ENCODE assay signal across 8 cellular contexts in the genomic region with DNA sequence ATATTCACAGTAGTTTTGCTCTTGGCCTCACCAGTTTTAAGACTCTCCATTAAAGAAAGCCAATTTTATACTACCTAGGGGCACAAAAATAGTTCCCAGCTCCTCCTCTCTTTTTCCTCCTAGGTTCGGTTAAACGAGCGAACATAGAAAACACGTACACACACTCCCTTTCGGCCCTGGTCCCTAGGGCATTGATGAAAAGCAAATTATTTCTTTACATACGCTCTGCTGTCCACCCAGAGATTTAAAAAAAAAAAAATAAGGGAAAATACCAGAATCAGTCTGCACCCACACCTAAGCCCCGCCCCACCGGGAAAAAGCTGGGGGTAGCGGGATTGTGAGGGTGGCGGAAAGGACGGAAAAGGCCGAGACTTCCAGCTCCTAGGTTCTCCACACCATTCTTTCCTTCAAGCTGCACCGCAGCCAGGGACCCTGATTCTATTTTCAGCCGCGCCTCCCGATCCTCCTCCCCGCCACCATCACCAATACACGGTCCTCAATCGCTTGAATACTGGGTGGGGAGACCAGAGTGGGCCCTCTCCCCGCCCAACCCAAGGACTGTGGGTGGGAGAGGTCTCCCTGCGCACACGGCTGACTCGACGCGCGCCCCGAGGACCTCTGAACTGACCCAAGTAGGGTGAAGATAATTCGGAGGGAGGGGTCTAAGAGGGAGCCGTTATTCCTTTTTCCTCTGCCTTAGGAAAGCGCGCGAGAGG. TPM values are rescaled to one million over a fixed set of nuclear protein-coding genes. Genes with fewer than 3 reads are reported as not detected.
A peak's percentile ranks its signal among the peaks of the same experiment; 100 is the strongest.
DNase-seq lines count a peak whose midpoint lies in the region; ATAC-seq and TF ChIP-seq lines count a peak whose summit lies in the region.

No MANE protein-coding gene starts in this region.

- no peak for DNase-seq in CD14-positive monocyte (ENCODE audit: low spot score)
- DNase-seq in HT-29 (ENCODE audit: low spot score) = peak; percentile 23
- DNase-seq in mesothelial cell of epicardium (ENCODE audit: low spot score in 2 of 2, unreplicated experiment in 2 of 2) = peak; percentile 22 to 57
- peak in 1 of 2 donors; percentile 31 for DNase-seq in upper lobe of left lung
- no peak for DNase-seq in NCI-H187 treated with DMSO at 0.1 percent for 48 hours (lab: John Stamatoyannopoulos, UW)

- peak overlapping the region; percentile 100 for H3K4me3 Mint-ChIP-seq in CD14-positive monocyte
- H3K4me3 Mint-ChIP-seq in mesothelial cell of epicardium = peak overlapping the region; percentile 100

- H3K9me3 ChIP-seq in SU-DHL-6 (ENCODE audit: insufficient read depth, low read length) (no peaks in the 10 kb centered on the region), ectodermal cell (ENCODE audit: control insufficient read depth, low read length) (no peaks in the 10 kb centered on the region), upper lobe of left lung (no peaks in the 10 kb centered on the region)

- TF ChIP-seq CTCF in CD14-positive monocyte (IDR thresholded peaks at IDR 0.05) (no peak), SU-DHL-6 (IDR thresholded peaks at IDR 0.05; ENCODE audit: insufficient read depth, low read length, poor library complexity, severe bottlenecking) (no peak), mesothelial cell of epicardium (IDR thresholded peaks at IDR 0.05; ENCODE audit: unreplicated experiment) (no peak), upper lobe of left lung (IDR thresholded peaks at IDR 0.05) (no peak)

- ATAC-seq in GM19035 (IDR thresholded peaks at IDR 0.05; ENCODE audit: unreplicated experiment) (peak; percentile 10), upper lobe of left lung (ENCODE audit: low FRiP score in 2 of 2) (peak in 1 of 2 donors; percentile 30)

- peak overlapping the region; percentile 86 for H3K9ac ChIP-seq in SU-DHL-6 (ENCODE audit: low read length)

- peak overlapping the region; percentile 62 for H3K27ac ChIP-seq in SU-DHL-6 (ENCODE audit: low read depth, low read length)
- H3K27ac ChIP-seq in ectodermal cell (ENCODE audit: insufficient read depth, low read depth, low read length, poor library complexity, severe bottlenecking) = peak overlapping the region; percentile 83
- H3K27ac ChIP-seq in upper lobe of left lung = peak overlapping the region; percentile 86 to 98 (median 96)

- H3K27me3 ChIP-seq in SU-DHL-6 (ENCODE audit: low read length) (no peaks in the 10 kb centered on the region), ectodermal cell (ENCODE audit: control insufficient read depth, insufficient read depth, low read length, poor library complexity, severe bottlenecking) (no peaks in the 10 kb centered on the region), upper lobe of left lung (no peaks in the 10 kb centered on the region)

- H3K4me1 ChIP-seq in ectodermal cell (ENCODE audit: control insufficient read depth, insufficient read depth, low read length) = no peaks in the 10 kb centered on the region
- H3K4me1 ChIP-seq in upper lobe of left lung = peaks cover 0 to 28% (median 20%) of the 10 kb centered on the region in 4 donors

- peaks cover 58% of the 10 kb centered on the region for H3K79me2 ChIP-seq in SU-DHL-6 (ENCODE audit: insufficient read depth, low read length)

- 0 to 1% methylated on average over 30 to 32 of the region's 32 CpGs for WGBS in ectodermal cell, 2 experiments
- 2% methylated on average over 29 to 32 of the region's 32 CpGs for WGBS in upper lobe of left lung, 2 donors

- H3K9me3 Mint-ChIP-seq in CD14-positive monocyte (no peaks in the 10 kb centered on the region), mesothelial cell of epicardium (no peaks in the 10 kb centered on the region)

- H3K9me2 ChIP-seq in SU-DHL-6 (replicated peaks; ENCODE audit: insufficient read depth, low read length) = no peaks in the 10 kb centered on the region

- peak overlapping the region; percentile 86 for H3K4me2 ChIP-seq in SU-DHL-6 (ENCODE audit: low read depth, low read length, poor library complexity, severe bottlenecking)

- no peaks in the 10 kb centered on the region for H3K27me3 Mint-ChIP-seq in CD14-positive monocyte (ENCODE audit: low read depth in 3 of 3)
- H3K27me3 Mint-ChIP-seq in mesothelial cell of epicardium (ENCODE audit: low read depth) = no peaks in the 10 kb centered on the region

- H4K20me1 ChIP-seq in SU-DHL-6 (ENCODE audit: low read depth, low read length) = peaks cover 10% of the 10 kb centered on the region

- H3K36me3 Mint-ChIP-seq in CD14-positive monocyte = peaks cover under 1 to 8% of the 10 kb centered on the region in 2 donors
- H3K36me3 Mint-ChIP-seq in mesothelial cell of epicardium = no peaks in the 10 kb centered on the region

- peak overlapping the region; percentile 82 for H2AFZ ChIP-seq in SU-DHL-6 (ENCODE audit: low read depth, low read length, severe bottlenecking)

- TF ChIP-seq POLR2A in upper lobe of left lung (IDR thresholded peaks at IDR 0.05) = no peak

- H3K36me3 ChIP-seq in SU-DHL-6 (ENCODE audit: low read length) (no peaks in the 10 kb centered on the region), ectodermal cell (ENCODE audit: control insufficient read depth, insufficient read depth, low read length) (no peaks in the 10 kb centered on the region), upper lobe of left lung (no peaks in the 10 kb centered on the region)

- intact Hi-C loops in CD14-positive monocyte (cut with micrococcal nuclease) = no loop called here

- H3K4me3 ChIP-seq in SU-DHL-6 (ENCODE audit: insufficient read depth, low read length, poor library complexity, severe bottlenecking) (peak overlapping the region; percentile 94), ectodermal cell (ENCODE audit: insufficient read depth, low read depth, low read length) (peak overlapping the region; percentile 80), upper lobe of left lung (peak overlapping the region; percentile 66 to 93 (median 76))

- H3K4me1 Mint-ChIP-seq in CD14-positive monocyte (peaks cover 21% of the 10 kb centered on the region), mesothelial cell of epicardium (peaks cover 29% of the 10 kb centered on the region)

- peaks cover 19% of the 10 kb centered on the region for H3F3A ChIP-seq in SU-DHL-6 (ENCODE audit: insufficient read depth)

- no peak for TF ChIP-seq EP300 in upper lobe of left lung (IDR thresholded peaks at IDR 0.05)

- peak overlapping the region; percentile 98 to 100 (median 99) for H3K27ac Mint-ChIP-seq in CD14-positive monocyte
- H3K27ac Mint-ChIP-seq in mesothelial cell of epicardium = peak overlapping the region; percentile 100

RNA-seq across cellular contexts. Expression of a gene that starts 0.8 kb away (rescaled TPM):
- 10 to 100 TPM; 17.4 to 22.1 TPM for polyA plus RNA-seq in CD14-positive monocyte
- total RNA-seq in HT-29 (2014; rRNA removed; shearing (Covaris generic)) = 14.6 and 16.4 TPM in 2 replicates
- 59.3 TPM for polyA plus RNA-seq in ectodermal cell (2013, experiment 1 of 4)
- polyA plus RNA-seq in ectodermal cell (2013, experiment 2 of 4) = 54.7 TPM
- 52.6 TPM for polyA plus RNA-seq in ectodermal cell (2013, experiment 3 of 4)
- 56.7 TPM for polyA plus RNA-seq in ectodermal cell (2013, experiment 4 of 4)
- total RNA-seq in mesothelial cell of epicardium (60.6 to 70.3 TPM (median 62.7 TPM) in 3 replicates), upper lobe of left lung (10 to 100 TPM; 16.6 to 63.4 (median 35.6) TPM)

RNA-seq across cellular contexts. Expression of a gene that starts 14.3 kb away (rescaled TPM):
- polyA plus RNA-seq in CD14-positive monocyte = 100 to 1,000 TPM; 493 to 533 TPM
- total RNA-seq in HT-29 (2014; rRNA removed; shearing (Covaris generic)) = 108 and 131 TPM in 2 replicates
- polyA plus RNA-seq in ectodermal cell (2013, experiment 1 of 4) = 296 TPM
- polyA plus RNA-seq in ectodermal cell (2013, experiment 2 of 4) = 274 TPM
- 235 TPM for polyA plus RNA-seq in ectodermal cell (2013, experiment 3 of 4)
- polyA plus RNA-seq in ectodermal cell (2013, experiment 4 of 4) = 272 TPM
- 171 to 172 TPM (median 172 TPM) in 3 replicates for total RNA-seq in mesothelial cell of epicardium
- total RNA-seq in upper lobe of left lung = 100 to 1,000 TPM in 3 of 6 donors, 10 to 100 TPM in 3; 14.8 to 164 (median 107) TPM

Comparison
In these comparisons a context has a peak if more than half of its experiments do, and no peak if none do; other contexts are left out.
1. DNase-seq: peak in HT-29 (single experiment) and mesothelial cell of epicardium (2 of 2); none in CD14-positive monocyte (single experiment) and NCI-H187 treated with DMSO at 0.1 percent for 48 hours (single experiment).
2. Peak in every context shown above with its lines, with median percentiles within 50 percentile points of each other: H3K27ac ChIP-seq and H3K4me3 ChIP-seq.